10 cellular contexts compared by ENCODE assay signal in genomic region chr7:20539201-20539600, GRCh38.
DNase-seq lines count a peak whose midpoint lies in the region; ATAC-seq, FAIRE-seq and TF ChIP-seq lines count a peak whose summit lies in the region.
"Had no signal": no experiment of that assay in that cellular context is flagged by ENCODE, and none has a peak within 500 bp of the region (broad histone marks: within the 10 kb centered on the region; RNA-seq: fewer than 3 reads in every experiment).

No MANE protein-coding gene starts in this region.

- 74% methylated on average over 4 of the region's 4 CpGs; no CpG with 5 or more reads in 1 of the 2 experiments for WGBS in H1 (ENCODE audit: extremely low coverage in 1 of 2, insufficient coverage in 1 of 2, insufficient read length in 1 of 2, insufficient replicate concordance in 2 of 2, low coverage in 1 of 2, low lambda C conversion rate in 2 of 2, missing lambda C conversion rate in 1 of 2), 2 experiments

- no peak overlapping the region for H4K8ac ChIP-seq in H1 (ENCODE audit: extremely low read depth, insufficient read depth, low read length)

- H2BK12ac ChIP-seq in H1 (ENCODE audit: low read depth, low read length): no peak overlapping the region

- FAIRE-seq in H1 (lab: Jason Lieb, UNC): peak; percentile 98

- H3K4me3 ChIP-seq in AG10803 (ENCODE audit: low read length): no peak overlapping the region
- H3K4me3 ChIP-seq in GM12875 (ENCODE audit: low read depth, low read length): no peak overlapping the region
- no peak overlapping the region for H3K4me3 ChIP-seq in NT2/D1 (ENCODE audit: insufficient read length, low read depth)
- no peak overlapping the region for H3K4me3 ChIP-seq in H1 (ENCODE audit: extremely low read depth in 1 of 4, insufficient read depth in 2 of 4, low read depth in 3 of 4, low read length in 4 of 4)

- ATAC-seq in GM21515 (IDR thresholded peaks at IDR 0.05; ENCODE audit: unreplicated experiment): no peak
- no peak for ATAC-seq in HG03469 (IDR thresholded peaks at IDR 0.05; ENCODE audit: unreplicated experiment)
- ATAC-seq: T-helper 17 cell had no signal

- H3K27ac ChIP-seq in H1 (ENCODE audit: low read depth, low read length): no peak overlapping the region

- TF ChIP-seq EP300 in H1 (IDR thresholded peaks at IDR 0.05; ENCODE audit: borderline replicate concordance in 1 of 2, low read depth in 2 of 2, low read length in 2 of 2): no peak

- H3K23me2 ChIP-seq in H1 (ENCODE audit: low read depth, low read length): no peaks in the 10 kb centered on the region

- H3K27me3 ChIP-seq in NT2/D1 (ENCODE audit: insufficient read depth, insufficient read length) (no peaks in the 10 kb centered on the region), H1 (replicated peaks in 1 of 4; ENCODE audit: control insufficient read depth in 3 of 4, extremely low read depth in 1 of 4, insufficient read depth in 3 of 4, low read length in 3 of 4) (no peaks in the 10 kb centered on the region)

- H3K79me2 ChIP-seq in H1 (ENCODE audit: control insufficient read depth in 1 of 2, insufficient read depth in 2 of 2, low read length in 2 of 2): no peaks in the 10 kb centered on the region

- no peak overlapping the region for H3K23ac ChIP-seq in H1 (ENCODE audit: insufficient read length)

- H2BK5ac ChIP-seq in H1 (ENCODE audit: low read depth, low read length): no peak overlapping the region

- no peak overlapping the region for H3K4me2 ChIP-seq in H1 (ENCODE audit: insufficient read depth in 1 of 2, low read depth in 2 of 2, low read length in 2 of 2)

- no peaks in the 10 kb centered on the region for H3K4me1 ChIP-seq in NT2/D1 (ENCODE audit: insufficient read depth, insufficient read length)
- no peaks in the 10 kb centered on the region for H3K4me1 ChIP-seq in H1 (replicated peaks in 1 of 4; ENCODE audit: control insufficient read depth in 3 of 4, insufficient read depth in 4 of 4, low read length in 3 of 4)

- H3K36me3 Mint-ChIP-seq in activated T-helper 2 cell treated with anti-CD3 and anti-CD28 coated beads, Interferon-gamma antibody, Interleukin-2, Interleukin-4, amounts not matched to agents 10 μg/mL and 5 μg/mL and 100 μg/mL, durations not matched to agents 14 hours and 24 hours and 36 hours (ENCODE audit: low read depth): no peaks in the 10 kb centered on the region

- no peak overlapping the region for H3K14ac ChIP-seq in H1 (ENCODE audit: insufficient read length)

- H3K27ac Mint-ChIP-seq in activated T-helper 2 cell treated with anti-CD3 and anti-CD28 coated beads, Interferon-gamma antibody, Interleukin-2, Interleukin-4, amounts not matched to agents 10 μg/mL and 5 μg/mL and 100 μg/mL, durations not matched to agents 14 hours and 24 hours and 36 hours: no peak overlapping the region
- H3K27ac Mint-ChIP-seq: T-helper 17 cell had no signal

- no peak overlapping the region for H2BK120ac ChIP-seq in H1 (replicated peaks; ENCODE audit: low read depth, low read length)

- H4K5ac ChIP-seq in H1 (ENCODE audit: insufficient read length, low read depth, low read length): no peak overlapping the region

- TF ChIP-seq POLR2A in H1 (IDR thresholded peaks at IDR 0.05; ENCODE audit: control extremely low read depth in 1 of 2, low read depth in 2 of 2, low read length in 2 of 2): no peak

- no peak overlapping the region for H4K91ac ChIP-seq in H1 (replicated peaks; ENCODE audit: insufficient read length, low read length)

- no peak overlapping the region for H3K4ac ChIP-seq in H1 (replicated peaks; ENCODE audit: insufficient read length, low read depth, low read length)

- no peaks in the 10 kb centered on the region for H3K9me3 Mint-ChIP-seq in activated T-helper 2 cell treated with anti-CD3 and anti-CD28 coated beads, Interferon-gamma antibody, Interleukin-2, Interleukin-4, amounts not matched to agents 10 μg/mL and 5 μg/mL and 100 μg/mL, durations not matched to agents 14 hours and 24 hours and 36 hours

- peak; percentile 4 for DNase-seq in AG10803 (ENCODE audit: low read depth)
- peak; percentile 61 for DNase-seq in NT2/D1 (ENCODE audit: low read depth, low spot score)
- no peak for DNase-seq in H1 (ENCODE audit: low read depth in 1 of 2, low spot score in 2 of 2)
- DNase-seq in activated T-helper 2 cell treated with anti-CD3 and anti-CD28 coated beads, Interferon-gamma antibody, Interleukin-2, Interleukin-4, amounts not matched to agents 10 μg/mL and 5 μg/mL and 100 μg/mL, durations not matched to agents 14 hours and 24 hours and 36 hours (ENCODE audit: low spot score): no peak
- no peak for DNase-seq in GM13977 (ENCODE audit: low spot score)
- DNase-seq: NCI-H1105, T-helper 17 cell had no signal

- no peak overlapping the region for H3K56ac ChIP-seq in H1 (replicated peaks; ENCODE audit: insufficient read length, low read depth, low read length)

- H2BK20ac ChIP-seq in H1 (ENCODE audit: low read length): no peak overlapping the region

- CTCF ChIA-PET in H1 (lab: Charles Lee; ENCODE audit: partially characterized antibody): interaction anchor here (0.6 to 3.7 kb wide), 22 partner anchors 10 to 822 kb away, joined by 3 to 16 read pairs (median 4); no protein-coding TSS in a partner anchor

- H3K4me1 Mint-ChIP-seq in activated T-helper 2 cell treated with anti-CD3 and anti-CD28 coated beads, Interferon-gamma antibody, Interleukin-2, Interleukin-4, amounts not matched to agents 10 μg/mL and 5 μg/mL and 100 μg/mL, durations not matched to agents 14 hours and 24 hours and 36 hours (ENCODE audit: low read depth): no peaks in the 10 kb centered on the region
- H3K4me1 Mint-ChIP-seq: T-helper 17 cell had no signal

- H3K36me3 ChIP-seq in NT2/D1 (ENCODE audit: insufficient read depth, insufficient read length, low read length): no peaks in the 10 kb centered on the region
- no peaks in the 10 kb centered on the region for H3K36me3 ChIP-seq in H1 (ENCODE audit: control insufficient read depth in 2 of 4, insufficient read depth in 4 of 4, low read length in 3 of 4)

- H3K79me1 ChIP-seq in H1 (ENCODE audit: low read depth, low read length): no peaks in the 10 kb centered on the region

- peak; percentile 63 to 72 for TF ChIP-seq RAD21 in H1 (IDR thresholded peaks at IDR 0.05 in 1 of 2, conservative IDR thresholded peaks at IDR 0.05 in 1 of 2; ENCODE audit: low read depth in 2 of 2, low read length in 2 of 2)

- POLR2A ChIA-PET in H1 (lab: Charles Lee; ENCODE audit: partially characterized antibody): no interaction called here

- H3K27me3 Mint-ChIP-seq in activated T-helper 2 cell treated with anti-CD3 and anti-CD28 coated beads, Interferon-gamma antibody, Interleukin-2, Interleukin-4, amounts not matched to agents 10 μg/mL and 5 μg/mL and 100 μg/mL, durations not matched to agents 14 hours and 24 hours and 36 hours (ENCODE audit: low read depth): no peaks in the 10 kb centered on the region
- H3K27me3 Mint-ChIP-seq: T-helper 17 cell had no signal

- no peaks in the 10 kb centered on the region for H4K20me1 ChIP-seq in H1 (replicated peaks in 1 of 2; ENCODE audit: control insufficient read depth in 1 of 2, insufficient read depth in 2 of 2, low read length in 2 of 2)

- H3K4me3 Mint-ChIP-seq in activated T-helper 2 cell treated with anti-CD3 and anti-CD28 coated beads, Interferon-gamma antibody, Interleukin-2, Interleukin-4, amounts not matched to agents 10 μg/mL and 5 μg/mL and 100 μg/mL, durations not matched to agents 14 hours and 24 hours and 36 hours (ENCODE audit: low read depth): no peak overlapping the region
- H3K4me3 Mint-ChIP-seq: T-helper 17 cell had no signal

- no peaks in the 10 kb centered on the region; the same call in 1 of the 2 replicates for H3K9me3 ChIP-seq in NT2/D1 (ENCODE audit: insufficient read depth, low read length)
- H3K9me3 ChIP-seq in H1 (ENCODE audit: insufficient read depth in 2 of 2, low read depth in 1 of 2, low read length in 1 of 2): no peaks in the 10 kb centered on the region

- in situ Hi-C loops in GM13977 (cut with MboI; ENCODE audit: low pct_unique_long_range_greater_than_20kb, low sequenced_read_pairs, unreplicated experiment): no loop called here

- H2AFZ ChIP-seq in H1 (ENCODE audit: low read length): no peak overlapping the region

- TF ChIP-seq CTCF in AG10803 (conservative IDR thresholded peaks at IDR 0.05; ENCODE audit: low read length) (peak; percentile 17; the same call in 1 of the 2 replicates), GM12875 (IDR thresholded peaks at IDR 0.05; ENCODE audit: borderline replicate concordance, insufficient read depth, low read depth, low read length) (peak; percentile 34; the same call in 1 of the 2 replicates), H1 (IDR thresholded peaks at IDR 0.05; ENCODE audit: control extremely low read depth in 1 of 3, insufficient read depth in 1 of 3, low read depth in 1 of 3, low read length in 3 of 3) (peak in 2 of 3 experiments; percentile 59 to 77; a peak in 3 of 4 replicates), GM13977 (IDR thresholded peaks at IDR 0.05; ENCODE audit: extremely low read depth, insufficient read depth, missing control alignments) (no peak)

- intact Hi-C loops in activated T-helper 2 cell treated with anti-CD3 and anti-CD28 coated beads, Interferon-gamma antibody, Interleukin-2, Interleukin-4, amounts not matched to agents 10 μg/mL and 5 μg/mL and 100 μg/mL, durations not matched to agents 14 hours and 24 hours and 36 hours (cut with micrococcal nuclease): no loop called here

- H3K9ac ChIP-seq in NT2/D1 (ENCODE audit: insufficient read length, low read depth): no peak overlapping the region
- H3K9ac ChIP-seq in H1 (replicated peaks in 1 of 4; ENCODE audit: extremely low read depth in 1 of 4, low read depth in 3 of 4, low read length in 3 of 4): no peak overlapping the region

- H2BK15ac ChIP-seq in H1 (ENCODE audit: low read length): no peak overlapping the region

- H3K18ac ChIP-seq in H1 (ENCODE audit: extremely low read depth, low read length): no peak overlapping the region

- no peak overlapping the region for H2AK5ac ChIP-seq in H1 (ENCODE audit: low read depth, low read length)

TF ChIP-seq in H1, 55 proteins besides CTCF, POLR2A, EP300 and RAD21 (continues in another document):
- TF ChIP-seq KDM1A (IDR thresholded peaks at IDR 0.05; ENCODE audit: borderline replicate concordance, low read length) (no peak), RFX5 (IDR thresholded peaks at IDR 0.05; ENCODE audit: borderline replicate concordance, low read depth, low read length) (no peak), CBX8 (IDR thresholded peaks at IDR 0.05; ENCODE audit: borderline replicate concordance, low read depth, low read length) (no peak), CBX5 (IDR thresholded peaks at IDR 0.05; ENCODE audit: low read depth, low read length) (no peak), TAF7 (optimal IDR thresholded peaks at IDR 0.05; ENCODE audit: borderline replicate concordance, low read depth, low read length) (no peak), EGR1 (IDR thresholded peaks at IDR 0.05; ENCODE audit: borderline replicate concordance, low read depth, low read length) (no peak), TBP (IDR thresholded peaks at IDR 0.05; ENCODE audit: low read depth, low read length) (no peak), JUN (IDR thresholded peaks at IDR 0.05; ENCODE audit: low read depth, low read length) (no peak), ZNF274 (IDR thresholded peaks at IDR 0.05; ENCODE audit: borderline replicate concordance, extremely low read depth, low read length) (no peak), FOSL1 (IDR thresholded peaks at IDR 0.05; ENCODE audit: insufficient read depth, low read depth, low read length) (no peak), EZH2 (IDR thresholded peaks at IDR 0.05; ENCODE audit: low read depth, low read length, severe bottlenecking) (no peak)

Comparison
In these comparisons a context has a peak if more than half of its experiments do, and no peak if none do; other contexts are left out.
1. DNase-seq: peak in AG10803 (single experiment) and NT2/D1 (single experiment); none in H1 (0 of 2), activated T-helper 2 cell treated with anti-CD3 and anti-CD28 coated beads, Interferon-gamma antibody, Interleukin-2, Interleukin-4, amounts not matched to agents 10 μg/mL and 5 μg/mL and 100 μg/mL, durations not matched to agents 14 hours and 24 hours and 36 hours (single experiment) and GM13977 (single experiment).